Comparison of ENCODE assay signal across 26 cellular contexts in the genomic region with DNA sequence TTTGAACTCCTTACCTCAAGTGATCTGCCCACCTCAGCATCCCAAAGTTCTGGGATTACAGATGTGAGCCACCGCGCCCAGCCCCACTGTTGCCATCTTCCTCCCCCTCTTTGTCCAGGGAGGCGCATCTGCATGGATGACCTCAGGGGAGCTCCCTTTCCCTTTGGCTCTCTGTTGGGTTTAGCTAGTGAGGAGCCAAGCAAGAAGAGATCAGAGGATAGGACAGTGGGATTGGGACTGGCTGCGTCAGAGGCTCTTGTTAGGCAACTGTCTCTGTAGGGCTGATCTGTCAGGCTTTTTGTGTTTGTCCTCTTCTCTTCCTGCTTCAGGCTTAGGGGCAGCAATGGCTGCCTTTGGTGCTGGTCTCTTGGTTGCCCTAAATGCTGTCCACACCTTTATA.
"Had no signal": no experiment of that assay in that cellular context is flagged by ENCODE, and none has a peak within 500 bp of the region (broad histone marks: within the 10 kb centered on the region; RNA-seq: fewer than 3 reads in every experiment).

No MANE protein-coding gene starts in this region.

- H3K4me1 ChIP-seq: parathyroid adenoma, psoas muscle had no signal

- ATAC-seq: activated CD4-positive, alpha-beta T cell treated with anti-CD3 and anti-CD28 coated beads for 36 hours; left ventricle myocardium superior; mucosa of descending colon; psoas muscle; stimulated activated naive B cell treated with anti-CD40 and anti-IgM and Interleukin-4, amounts not matched to agents 10 μg/mL and 1 μg/mL and 100 μg/mL, for 72 hours had no signal

- H3K36me3 Mint-ChIP-seq: activated naive CD4-positive, alpha-beta T cell treated with anti-CD3 and anti-CD28 coated beads, Interleukin-2, amount 10 ng/mL, durations not matched to agents 7 days and 5 days; activated naive CD8-positive, alpha-beta T cell treated with anti-CD3 and anti-CD28 coated beads, Interleukin-2, amount 10 ng/mL, durations not matched to agents 7 days and 5 days; stimulated activated naive B cell treated with anti-CD40 and anti-IgM and Interleukin-4, amounts not matched to agents 10 μg/mL and 1 μg/mL and 100 μg/mL, for 72 hours had no signal

- H3K4me3 ChIP-seq: hepatocyte, mucosa of descending colon, psoas muscle, stomach, tibial nerve had no signal

- H3K9ac ChIP-seq: parathyroid adenoma had no signal

- H3K9me3 Mint-ChIP-seq: activated naive CD4-positive, alpha-beta T cell treated with anti-CD3 and anti-CD28 coated beads, Interleukin-2, amount 10 ng/mL, durations not matched to agents 7 days and 5 days; activated naive CD8-positive, alpha-beta T cell treated with anti-CD3 and anti-CD28 coated beads, Interleukin-2, amount 10 ng/mL, durations not matched to agents 7 days and 5 days; stimulated activated naive B cell treated with anti-CD40 and anti-IgM and Interleukin-4, amounts not matched to agents 10 μg/mL and 1 μg/mL and 100 μg/mL, for 72 hours; T-helper 2 cell treated with Interferon-gamma antibody and Interleukin-4, amounts not matched to agents 5 μg/mL and 100 μg/mL, for 36 hours had no signal

- H3K4me1 Mint-ChIP-seq: activated CD4-positive, alpha-beta T cell treated with anti-CD3 and anti-CD28 coated beads for 36 hours; activated naive CD4-positive, alpha-beta T cell treated with anti-CD3 and anti-CD28 coated beads, Interleukin-2, amount 10 ng/mL, durations not matched to agents 7 days and 5 days had no signal

- H3K4me3 Mint-ChIP-seq: activated CD4-positive, alpha-beta T cell treated with anti-CD3 and anti-CD28 coated beads for 36 hours; activated naive CD4-positive, alpha-beta T cell treated with anti-CD3 and anti-CD28 coated beads, Interleukin-2, amount 10 ng/mL, durations not matched to agents 7 days and 5 days; activated naive CD8-positive, alpha-beta T cell treated with anti-CD3 and anti-CD28 coated beads, Interleukin-2, amount 10 ng/mL, durations not matched to agents 7 days and 5 days; stimulated activated naive B cell treated with anti-CD40 and anti-IgM and Interleukin-4, amounts not matched to agents 10 μg/mL and 1 μg/mL and 100 μg/mL, for 72 hours; T-helper 2 cell treated with Interferon-gamma antibody and Interleukin-4, amounts not matched to agents 5 μg/mL and 100 μg/mL, for 36 hours had no signal

- H3K36me3 ChIP-seq: stomach, tibial nerve had no signal

- H3K27ac Mint-ChIP-seq: activated CD4-positive, alpha-beta T cell treated with anti-CD3 and anti-CD28 coated beads for 36 hours; activated naive CD4-positive, alpha-beta T cell treated with anti-CD3 and anti-CD28 coated beads, Interleukin-2, amount 10 ng/mL, durations not matched to agents 7 days and 5 days; activated naive CD8-positive, alpha-beta T cell treated with anti-CD3 and anti-CD28 coated beads, Interleukin-2, amount 10 ng/mL, durations not matched to agents 7 days and 5 days; stimulated activated naive B cell treated with anti-CD40 and anti-IgM and Interleukin-4, amounts not matched to agents 10 μg/mL and 1 μg/mL and 100 μg/mL, for 72 hours; T-helper 2 cell treated with Interferon-gamma antibody and Interleukin-4, amounts not matched to agents 5 μg/mL and 100 μg/mL, for 36 hours had no signal

- H3K27ac ChIP-seq: hepatocyte, parathyroid adenoma, psoas muscle had no signal

- H3K27me3 ChIP-seq: hepatocyte, stomach, tibial nerve had no signal

- H3K9me3 ChIP-seq: mucosa of descending colon, psoas muscle, stomach, tibial nerve had no signal

- H2AFZ ChIP-seq: hepatocyte, parathyroid adenoma had no signal

- H3K79me2 ChIP-seq: hepatocyte, parathyroid adenoma had no signal

- H3K4me2 ChIP-seq: hepatocyte had no signal

- DNase-seq: activated CD4-positive, alpha-beta T cell treated with anti-CD3 and anti-CD28 coated beads for 36 hours; activated CD4-positive, CD25-positive, alpha-beta regulatory T cell; activated CD8-positive, alpha-beta memory T cell treated with anti-CD3 and anti-CD28 coated beads, Interleukin-2, amount 50 U/mL, for 4 hours; activated gamma-delta T cell; activated naive CD4-positive, alpha-beta T cell treated with anti-CD3 and anti-CD28 coated beads, Interleukin-2, amount 10 ng/mL, durations not matched to agents 7 days and 5 days; activated naive CD8-positive, alpha-beta T cell treated with anti-CD3 and anti-CD28 coated beads, Interleukin-2, amount 10 ng/mL, durations not matched to agents 7 days and 5 days; activated T-cell treated with anti-CD3 and anti-CD28 coated beads, Interleukin-2, amount 50 U/mL, for 1 hour; central memory CD4-positive, alpha-beta T cell; dermis blood vessel endothelial cell; effector CD4-positive, alpha-beta T cell; islet precursor cell; left ventricle myocardium superior; mucosa of descending colon; occipital lobe; psoas muscle; right cardiac atrium; stimulated activated CD4-positive, alpha-beta T cell treated with anti-CD3 and anti-CD28 coated beads, Interleukin-15, amount 100 ng/mL, for 24 hours; stimulated activated CD4-positive, alpha-beta T cell treated with anti-CD3 and anti-CD28 coated beads, Interleukin-2, amount 100 ng/mL, for 24 hours; stimulated activated naive B cell treated with anti-CD40 and anti-IgM and Interleukin-4, amounts not matched to agents 10 μg/mL and 1 μg/mL and 100 μg/mL, for 72 hours; stomach; T-helper 1 cell had no signal

- FAIRE-seq: frontal cortex had no signal
